In genomic region chr1:204868340-204868700, GRCh38 we compare ENCODE assay signal across 19 cellular contexts. TPM values are rescaled to one million over a fixed set of nuclear protein-coding genes. Genes with fewer than 3 reads are reported as not detected.
DNase-seq lines count a peak whose midpoint lies in the region; ATAC-seq and TF ChIP-seq lines count a peak whose summit lies in the region.
"Had no signal": no experiment of that assay in that cellular context is flagged by ENCODE, and none has a peak within 500 bp of the region (broad histone marks: within the 10 kb centered on the region; RNA-seq: fewer than 3 reads in every experiment).

No MANE protein-coding gene starts in this region.

- peaks cover 9% of the 10 kb centered on the region for H3K27me3 Mint-ChIP-seq in stimulated activated naive CD8-positive, alpha-beta T cell treated with anti-CD3 and anti-CD28 coated beads, Interleukin-15, amount 100 ng/mL, for 72 hours

- no peak for TF ChIP-seq CTCF in left ventricle myocardium inferior (IDR thresholded peaks at IDR 0.05; ENCODE audit: borderline replicate concordance)

- peak; percentile 24 for ATAC-seq in stimulated activated naive CD8-positive, alpha-beta T cell treated with anti-CD3 and anti-CD28 coated beads, Interleukin-15, Interleukin-2, amounts not matched to agents 100 U/mL and 50 U/mL, for 24 hours
- no peak for ATAC-seq in stimulated activated naive CD8-positive, alpha-beta T cell treated with anti-CD3 and anti-CD28 coated beads, Interleukin-15, amount 100 ng/mL, for 72 hours
- ATAC-seq in GM19397 (IDR thresholded peaks at IDR 0.05; ENCODE audit: unreplicated experiment) = no peak
- ATAC-seq in GM19324 (IDR thresholded peaks at IDR 0.05; ENCODE audit: low FRiP score, unreplicated experiment) = no peak
- ATAC-seq in GM21515 (IDR thresholded peaks at IDR 0.05; ENCODE audit: unreplicated experiment) = no peak
- ATAC-seq: HCT116, left lobe of liver, T-cell had no signal

- intact Hi-C loops in left ventricle myocardium inferior (cut with micrococcal nuclease) = no loop called here

- no peaks in the 10 kb centered on the region for H3K9me3 ChIP-seq in left ventricle myocardium inferior (replicated peaks)
- H3K9me3 ChIP-seq: thoracic aorta had no signal

- no peaks in the 10 kb centered on the region for H3K27me3 ChIP-seq in left ventricle myocardium inferior (ENCODE audit: low read depth)

- H3K4me1 ChIP-seq in left ventricle myocardium inferior = peaks cover 53% of the 10 kb centered on the region
- H3K4me1 ChIP-seq: parathyroid adenoma had no signal

- H3K9me3 Mint-ChIP-seq in stimulated activated naive CD8-positive, alpha-beta T cell treated with anti-CD3 and anti-CD28 coated beads, Interleukin-15, amount 100 ng/mL, for 72 hours = no peaks in the 10 kb centered on the region
- H3K9me3 Mint-ChIP-seq: activated CD4-positive, alpha-beta T cell treated with anti-CD3 and anti-CD28 coated beads, Interleukin-2, amount 10 ng/mL, durations not matched to agents 7 days and 5 days; IgD-negative memory B cell; T-cell had no signal

- H3K4me1 Mint-ChIP-seq in stimulated activated naive CD8-positive, alpha-beta T cell treated with anti-CD3 and anti-CD28 coated beads, Interleukin-15, amount 100 ng/mL, for 72 hours = no peaks in the 10 kb centered on the region
- H3K4me1 Mint-ChIP-seq: activated CD4-positive, alpha-beta T cell treated with anti-CD3 and anti-CD28 coated beads, Interleukin-2, amount 10 ng/mL, durations not matched to agents 7 days and 5 days; IgD-negative memory B cell; T-cell had no signal

- no peak for DNase-seq in stimulated activated naive CD8-positive, alpha-beta T cell treated with anti-CD3 and anti-CD28 coated beads, Interleukin-15, Interleukin-2, amounts not matched to agents 100 U/mL and 50 U/mL, for 24 hours
- no peak for DNase-seq in stimulated activated naive CD8-positive, alpha-beta T cell treated with anti-CD3 and anti-CD28 coated beads, Interleukin-15, amount 100 ng/mL, for 72 hours
- peak; percentile 46 for DNase-seq in left ventricle myocardium inferior
- DNase-seq in nucleus accumbens (lab: John Stamatoyannopoulos, UW) = peak in 47 of 56 donors; percentile 25 to 85 (median 62)
- DNase-seq in NCI-H226 = no peak
- DNase-seq: activated CD4-positive, alpha-beta T cell treated with anti-CD3 and anti-CD28 coated beads, Interleukin-2, amount 10 ng/mL, durations not matched to agents 7 days and 5 days; aorta; DMS79 treated with DMSO at 0.1 percent for 48 hours; NCI-H2029; NCI-H510A; T-cell had no signal

- no peak overlapping the region for H3K4me3 Mint-ChIP-seq in stimulated activated naive CD8-positive, alpha-beta T cell treated with anti-CD3 and anti-CD28 coated beads, Interleukin-15, amount 100 ng/mL, for 72 hours
- H3K4me3 Mint-ChIP-seq: activated CD4-positive, alpha-beta T cell treated with anti-CD3 and anti-CD28 coated beads, Interleukin-2, amount 10 ng/mL, durations not matched to agents 7 days and 5 days; IgD-negative memory B cell; T-cell had no signal

- peak overlapping the region; percentile 67 for H3K27ac ChIP-seq in left ventricle myocardium inferior (replicated peaks)
- H3K27ac ChIP-seq: parathyroid adenoma, thoracic aorta had no signal

- H3K4me3 ChIP-seq in left ventricle myocardium inferior = no peak overlapping the region
- H3K4me3 ChIP-seq: thoracic aorta had no signal

- no peak overlapping the region for H3K27ac Mint-ChIP-seq in stimulated activated naive CD8-positive, alpha-beta T cell treated with anti-CD3 and anti-CD28 coated beads, Interleukin-15, amount 100 ng/mL, for 72 hours
- H3K27ac Mint-ChIP-seq: activated CD4-positive, alpha-beta T cell treated with anti-CD3 and anti-CD28 coated beads, Interleukin-2, amount 10 ng/mL, durations not matched to agents 7 days and 5 days; IgD-negative memory B cell; T-cell had no signal

- H3K36me3 ChIP-seq in left ventricle myocardium inferior = no peaks in the 10 kb centered on the region
- H3K36me3 ChIP-seq: thoracic aorta had no signal

RNA-seq across cellular contexts. Expression of gene NFASC, which starts 2.3 kb away (rescaled TPM):
- 8.2 TPM for total RNA-seq in left ventricle myocardium inferior

Comparison
In these comparisons a context has a peak if more than half of its experiments do, and no peak if none do; other contexts are left out.
1. DNase-seq: peak in left ventricle myocardium inferior (single experiment) and nucleus accumbens (47 of 56); none in stimulated activated naive CD8-positive, alpha-beta T cell treated with anti-CD3 and anti-CD28 coated beads, Interleukin-15, Interleukin-2, amounts not matched to agents 100 U/mL and 50 U/mL, for 24 hours (single experiment), stimulated activated naive CD8-positive, alpha-beta T cell treated with anti-CD3 and anti-CD28 coated beads, Interleukin-15, amount 100 ng/mL, for 72 hours (0 of 2) and NCI-H226 (single experiment).